Comparison of ENCODE assay signal across 1 cellular context in the genomic region with DNA sequence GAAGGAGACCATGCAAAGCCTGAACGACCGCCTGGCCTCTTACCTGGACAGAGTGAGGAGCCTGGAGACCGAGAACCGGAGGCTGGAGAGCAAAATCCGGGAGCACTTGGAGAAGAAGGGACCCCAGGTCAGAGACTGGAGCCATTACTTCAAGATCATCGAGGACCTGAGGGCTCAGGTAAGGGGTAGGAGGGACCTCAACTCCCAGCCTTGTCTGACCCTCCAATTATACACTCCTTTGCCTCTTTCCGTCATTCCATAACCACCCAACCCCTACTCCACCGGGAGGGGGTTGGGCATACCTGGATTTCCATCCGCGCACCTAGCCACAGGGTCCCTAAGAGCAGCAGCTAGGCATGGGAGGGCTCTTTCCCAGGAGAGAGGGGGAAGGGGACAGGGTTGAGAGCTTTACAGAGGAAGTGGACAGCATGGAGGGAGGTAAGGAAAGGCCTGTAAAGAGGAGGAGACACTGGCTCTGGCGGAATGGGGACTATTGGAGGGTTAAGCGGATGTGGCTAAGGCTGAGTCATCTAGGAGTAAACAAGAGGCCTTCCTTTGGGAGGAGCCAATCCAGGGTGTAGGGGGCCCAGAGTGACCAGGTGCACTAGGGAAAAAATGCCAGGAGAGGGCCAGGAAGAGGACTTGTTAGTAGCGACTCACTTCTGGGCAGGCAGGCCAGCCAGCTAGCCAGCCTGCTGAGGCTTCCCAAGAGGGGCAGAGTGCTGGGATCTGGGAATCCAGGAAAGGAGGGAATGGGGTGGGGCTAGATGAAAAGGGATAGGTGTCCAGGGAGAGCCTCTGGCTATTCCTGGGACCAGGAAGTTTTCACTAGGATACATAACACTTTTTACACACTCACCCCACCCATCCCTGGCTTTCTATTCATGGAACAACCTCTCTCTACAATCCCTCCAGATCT.
TF ChIP-seq lines count a peak whose summit lies in the region.

No MANE protein-coding gene starts in this region.

TF ChIP-seq in HepG2, 621 proteins besides CTCF, POLR2A, EP300 and RAD21 (continued from another document and continues in another):
- TF ChIP-seq, protein P1, sequence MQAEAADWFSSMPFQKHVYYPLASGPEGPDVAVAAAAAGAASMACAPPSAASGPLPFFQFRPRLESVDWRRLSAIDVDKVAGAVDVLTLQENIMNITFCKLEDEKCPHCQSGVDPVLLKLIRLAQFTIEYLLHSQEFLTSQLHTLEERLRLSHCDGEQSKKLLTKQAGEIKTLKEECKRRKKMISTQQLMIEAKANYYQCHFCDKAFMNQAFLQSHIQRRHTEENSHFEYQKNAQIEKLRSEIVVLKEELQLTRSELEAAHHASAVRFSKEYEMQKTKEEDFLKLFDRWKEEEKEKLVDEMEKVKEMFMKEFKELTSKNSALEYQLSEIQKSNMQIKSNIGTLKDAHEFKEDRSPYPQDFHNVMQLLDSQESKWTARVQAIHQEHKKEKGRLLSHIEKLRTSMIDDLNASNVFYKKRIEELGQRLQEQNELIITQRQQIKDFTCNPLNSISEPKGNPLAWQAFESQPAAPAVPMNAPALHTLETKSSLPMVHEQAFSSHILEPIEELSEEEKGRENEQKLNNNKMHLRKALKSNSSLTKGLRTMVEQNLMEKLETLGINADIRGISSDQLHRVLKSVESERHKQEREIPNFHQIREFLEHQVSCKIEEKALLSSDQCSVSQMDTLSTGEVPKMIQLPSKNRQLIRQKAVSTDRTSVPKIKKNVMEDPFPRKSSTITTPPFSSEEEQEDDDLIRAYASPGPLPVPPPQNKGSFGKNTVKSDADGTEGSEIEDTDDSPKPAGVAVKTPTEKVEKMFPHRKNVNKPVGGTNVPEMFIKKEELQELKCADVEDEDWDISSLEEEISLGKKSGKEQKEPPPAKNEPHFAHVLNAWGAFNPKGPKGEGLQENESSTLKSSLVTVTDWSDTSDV (CRISPR knock-in tag; IDR thresholded peaks at IDR 0.05): no peak
- TF ChIP-seq ZBTB33 (CRISPR knock-in tag; IDR thresholded peaks at IDR 0.05) (peak; percentile 50), SAFB2 (CRISPR knock-in tag; IDR thresholded peaks at IDR 0.05; ENCODE audit: borderline replicate concordance, low read depth) (no peak), ZNF577 (CRISPR knock-in tag; IDR thresholded peaks at IDR 0.05; ENCODE audit: borderline replicate concordance, low read depth) (no peak), SNRNP70 (IDR thresholded peaks at IDR 0.05; ENCODE audit: low read depth, low read length) (no peak), ZSCAN21 (CRISPR knock-in tag; IDR thresholded peaks at IDR 0.05; ENCODE audit: borderline replicate concordance) (no peak), ZNF432 (CRISPR knock-in tag; IDR thresholded peaks at IDR 0.05; ENCODE audit: borderline replicate concordance) (no peak), IRX3 (CRISPR knock-in tag; IDR thresholded peaks at IDR 0.05; ENCODE audit: borderline replicate concordance, low read depth) (0 out of 2 replicates have a peak, but pooled peaks have one; percentile 72), KDM5B (CRISPR knock-in tag; IDR thresholded peaks at IDR 0.05; ENCODE audit: borderline replicate concordance) (no peak; the same call in 1 of the 2 replicates), ZNF224 (CRISPR knock-in tag; IDR thresholded peaks at IDR 0.05) (no peak), ZNF672 (CRISPR knock-in tag; IDR thresholded peaks at IDR 0.05) (no peak), MEF2D (CRISPR knock-in tag; IDR thresholded peaks at IDR 0.05) (no peak; the same call in 1 of the 2 replicates), GPBP1L1 (CRISPR knock-in tag; IDR thresholded peaks at IDR 0.05) (no peak), SOX5 (CRISPR knock-in tag; IDR thresholded peaks at IDR 0.05; ENCODE audit: borderline replicate concordance) (peak; percentile 70), IKZF1 (IDR thresholded peaks at IDR 0.05) (no peak), CC2D1A (CRISPR knock-in tag; IDR thresholded peaks at IDR 0.05) (0 out of 2 replicates have a peak, but pooled peaks have one; percentile 42), FOXO1 (CRISPR knock-in tag; IDR thresholded peaks at IDR 0.05) (peak; percentile 92), CREM (IDR thresholded peaks at IDR 0.05) (peak; percentile 77), CREM (CRISPR knock-in tag; IDR thresholded peaks at IDR 0.05) (no peak), ZNF232 (CRISPR knock-in tag; IDR thresholded peaks at IDR 0.05; ENCODE audit: borderline replicate concordance) (no peak; the same call in 1 of the 2 replicates), YEATS4 (CRISPR knock-in tag; IDR thresholded peaks at IDR 0.05; ENCODE audit: borderline replicate concordance) (peak; percentile 47; the same call in 1 of the 2 replicates), MEIS2 (CRISPR knock-in tag; IDR thresholded peaks at IDR 0.05) (no peak), SAP130 (CRISPR knock-in tag; IDR thresholded peaks at IDR 0.05; ENCODE audit: low read depth) (peak; percentile 96), ZSCAN22 (CRISPR knock-in tag; IDR thresholded peaks at IDR 0.05) (no peak), SMARCE1 (IDR thresholded peaks at IDR 0.05; ENCODE audit: borderline replicate concordance) (no peak), TGIF2 (CRISPR knock-in tag; IDR thresholded peaks at IDR 0.05) (peak; percentile 82; the same call in 1 of the 2 replicates), FOXA3 (CRISPR knock-in tag; IDR thresholded peaks at IDR 0.05) (peak; percentile 97), ZNF136 (CRISPR knock-in tag; IDR thresholded peaks at IDR 0.05; ENCODE audit: low read depth) (no peak; the same call in 1 of the 2 replicates), CCAR2 (optimal IDR thresholded peaks at IDR 0.05; ENCODE audit: low read depth, low read length) (no peak), ZNF850 (CRISPR knock-in tag; conservative IDR thresholded peaks at IDR 0.05) (no peak), ATF7 (IDR thresholded peaks at IDR 0.05) (no peak), ATF7 (CRISPR knock-in tag; IDR thresholded peaks at IDR 0.05) (0 out of 2 replicates have a peak, but pooled peaks have one; percentile 51), ZFP90 (CRISPR knock-in tag; IDR thresholded peaks at IDR 0.05; ENCODE audit: borderline replicate concordance) (no peak; the same call in 1 of the 2 replicates), ZNF605 (CRISPR knock-in tag; IDR thresholded peaks at IDR 0.05) (peak; percentile 16; the same call in 1 of the 2 replicates), ZNF460 (CRISPR knock-in tag; IDR thresholded peaks at IDR 0.05; ENCODE audit: borderline replicate concordance) (peak; percentile 48; the same call in 1 of the 2 replicates)
- TF ChIP-seq, protein P2, sequence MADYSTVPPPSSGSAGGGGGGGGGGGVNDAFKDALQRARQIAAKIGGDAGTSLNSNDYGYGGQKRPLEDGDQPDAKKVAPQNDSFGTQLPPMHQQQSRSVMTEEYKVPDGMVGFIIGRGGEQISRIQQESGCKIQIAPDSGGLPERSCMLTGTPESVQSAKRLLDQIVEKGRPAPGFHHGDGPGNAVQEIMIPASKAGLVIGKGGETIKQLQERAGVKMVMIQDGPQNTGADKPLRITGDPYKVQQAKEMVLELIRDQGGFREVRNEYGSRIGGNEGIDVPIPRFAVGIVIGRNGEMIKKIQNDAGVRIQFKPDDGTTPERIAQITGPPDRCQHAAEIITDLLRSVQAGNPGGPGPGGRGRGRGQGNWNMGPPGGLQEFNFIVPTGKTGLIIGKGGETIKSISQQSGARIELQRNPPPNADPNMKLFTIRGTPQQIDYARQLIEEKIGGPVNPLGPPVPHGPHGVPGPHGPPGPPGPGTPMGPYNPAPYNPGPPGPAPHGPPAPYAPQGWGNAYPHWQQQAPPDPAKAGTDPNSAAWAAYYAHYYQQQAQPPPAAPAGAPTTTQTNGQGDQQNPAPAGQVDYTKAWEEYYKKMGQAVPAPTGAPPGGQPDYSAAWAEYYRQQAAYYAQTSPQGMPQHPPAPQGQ (CRISPR knock-in tag; IDR thresholded peaks at IDR 0.05; ENCODE audit: borderline replicate concordance): no peak; the same call in 1 of the 2 replicates
- TF ChIP-seq, protein P3, sequence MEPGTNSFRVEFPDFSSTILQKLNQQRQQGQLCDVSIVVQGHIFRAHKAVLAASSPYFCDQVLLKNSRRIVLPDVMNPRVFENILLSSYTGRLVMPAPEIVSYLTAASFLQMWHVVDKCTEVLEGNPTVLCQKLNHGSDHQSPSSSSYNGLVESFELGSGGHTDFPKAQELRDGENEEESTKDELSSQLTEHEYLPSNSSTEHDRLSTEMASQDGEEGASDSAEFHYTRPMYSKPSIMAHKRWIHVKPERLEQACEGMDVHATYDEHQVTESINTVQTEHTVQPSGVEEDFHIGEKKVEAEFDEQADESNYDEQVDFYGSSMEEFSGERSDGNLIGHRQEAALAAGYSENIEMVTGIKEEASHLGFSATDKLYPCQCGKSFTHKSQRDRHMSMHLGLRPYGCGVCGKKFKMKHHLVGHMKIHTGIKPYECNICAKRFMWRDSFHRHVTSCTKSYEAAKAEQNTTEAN (CRISPR knock-in tag; conservative IDR thresholded peaks at IDR 0.05): no peak
- TF ChIP-seq, protein P4, sequence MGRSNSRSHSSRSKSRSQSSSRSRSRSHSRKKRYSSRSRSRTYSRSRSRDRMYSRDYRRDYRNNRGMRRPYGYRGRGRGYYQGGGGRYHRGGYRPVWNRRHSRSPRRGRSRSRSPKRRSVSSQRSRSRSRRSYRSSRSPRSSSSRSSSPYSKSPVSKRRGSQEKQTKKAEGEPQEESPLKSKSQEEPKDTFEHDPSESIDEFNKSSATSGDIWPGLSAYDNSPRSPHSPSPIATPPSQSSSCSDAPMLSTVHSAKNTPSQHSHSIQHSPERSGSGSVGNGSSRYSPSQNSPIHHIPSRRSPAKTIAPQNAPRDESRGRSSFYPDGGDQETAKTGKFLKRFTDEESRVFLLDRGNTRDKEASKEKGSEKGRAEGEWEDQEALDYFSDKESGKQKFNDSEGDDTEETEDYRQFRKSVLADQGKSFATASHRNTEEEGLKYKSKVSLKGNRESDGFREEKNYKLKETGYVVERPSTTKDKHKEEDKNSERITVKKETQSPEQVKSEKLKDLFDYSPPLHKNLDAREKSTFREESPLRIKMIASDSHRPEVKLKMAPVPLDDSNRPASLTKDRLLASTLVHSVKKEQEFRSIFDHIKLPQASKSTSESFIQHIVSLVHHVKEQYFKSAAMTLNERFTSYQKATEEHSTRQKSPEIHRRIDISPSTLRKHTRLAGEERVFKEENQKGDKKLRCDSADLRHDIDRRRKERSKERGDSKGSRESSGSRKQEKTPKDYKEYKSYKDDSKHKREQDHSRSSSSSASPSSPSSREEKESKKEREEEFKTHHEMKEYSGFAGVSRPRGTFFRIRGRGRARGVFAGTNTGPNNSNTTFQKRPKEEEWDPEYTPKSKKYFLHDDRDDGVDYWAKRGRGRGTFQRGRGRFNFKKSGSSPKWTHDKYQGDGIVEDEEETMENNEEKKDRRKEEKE (IDR thresholded peaks at IDR 0.05): no peak
- TF ChIP-seq, protein P5, sequence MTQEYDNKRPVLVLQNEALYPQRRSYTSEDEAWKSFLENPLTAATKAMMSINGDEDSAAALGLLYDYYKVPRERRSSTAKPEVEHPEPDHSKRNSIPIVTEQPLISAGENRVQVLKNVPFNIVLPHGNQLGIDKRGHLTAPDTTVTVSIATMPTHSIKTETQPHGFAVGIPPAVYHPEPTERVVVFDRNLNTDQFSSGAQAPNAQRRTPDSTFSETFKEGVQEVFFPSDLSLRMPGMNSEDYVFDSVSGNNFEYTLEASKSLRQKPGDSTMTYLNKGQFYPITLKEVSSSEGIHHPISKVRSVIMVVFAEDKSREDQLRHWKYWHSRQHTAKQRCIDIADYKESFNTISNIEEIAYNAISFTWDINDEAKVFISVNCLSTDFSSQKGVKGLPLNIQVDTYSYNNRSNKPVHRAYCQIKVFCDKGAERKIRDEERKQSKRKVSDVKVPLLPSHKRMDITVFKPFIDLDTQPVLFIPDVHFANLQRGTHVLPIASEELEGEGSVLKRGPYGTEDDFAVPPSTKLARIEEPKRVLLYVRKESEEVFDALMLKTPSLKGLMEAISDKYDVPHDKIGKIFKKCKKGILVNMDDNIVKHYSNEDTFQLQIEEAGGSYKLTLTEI (CRISPR knock-in tag; conservative IDR thresholded peaks at IDR 0.05): no peak
- TF ChIP-seq, protein P6, sequence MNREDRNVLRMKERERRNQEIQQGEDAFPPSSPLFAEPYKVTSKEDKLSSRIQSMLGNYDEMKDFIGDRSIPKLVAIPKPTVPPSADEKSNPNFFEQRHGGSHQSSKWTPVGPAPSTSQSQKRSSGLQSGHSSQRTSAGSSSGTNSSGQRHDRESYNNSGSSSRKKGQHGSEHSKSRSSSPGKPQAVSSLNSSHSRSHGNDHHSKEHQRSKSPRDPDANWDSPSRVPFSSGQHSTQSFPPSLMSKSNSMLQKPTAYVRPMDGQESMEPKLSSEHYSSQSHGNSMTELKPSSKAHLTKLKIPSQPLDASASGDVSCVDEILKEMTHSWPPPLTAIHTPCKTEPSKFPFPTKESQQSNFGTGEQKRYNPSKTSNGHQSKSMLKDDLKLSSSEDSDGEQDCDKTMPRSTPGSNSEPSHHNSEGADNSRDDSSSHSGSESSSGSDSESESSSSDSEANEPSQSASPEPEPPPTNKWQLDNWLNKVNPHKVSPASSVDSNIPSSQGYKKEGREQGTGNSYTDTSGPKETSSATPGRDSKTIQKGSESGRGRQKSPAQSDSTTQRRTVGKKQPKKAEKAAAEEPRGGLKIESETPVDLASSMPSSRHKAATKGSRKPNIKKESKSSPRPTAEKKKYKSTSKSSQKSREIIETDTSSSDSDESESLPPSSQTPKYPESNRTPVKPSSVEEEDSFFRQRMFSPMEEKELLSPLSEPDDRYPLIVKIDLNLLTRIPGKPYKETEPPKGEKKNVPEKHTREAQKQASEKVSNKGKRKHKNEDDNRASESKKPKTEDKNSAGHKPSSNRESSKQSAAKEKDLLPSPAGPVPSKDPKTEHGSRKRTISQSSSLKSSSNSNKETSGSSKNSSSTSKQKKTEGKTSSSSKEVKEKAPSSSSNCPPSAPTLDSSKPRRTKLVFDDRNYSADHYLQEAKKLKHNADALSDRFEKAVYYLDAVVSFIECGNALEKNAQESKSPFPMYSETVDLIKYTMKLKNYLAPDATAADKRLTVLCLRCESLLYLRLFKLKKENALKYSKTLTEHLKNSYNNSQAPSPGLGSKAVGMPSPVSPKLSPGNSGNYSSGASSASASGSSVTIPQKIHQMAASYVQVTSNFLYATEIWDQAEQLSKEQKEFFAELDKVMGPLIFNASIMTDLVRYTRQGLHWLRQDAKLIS (CRISPR knock-in tag; IDR thresholded peaks at IDR 0.05): peak; percentile 86
